Comparison of ENCODE assay signal across 23 cellular contexts in genomic region chr1:23480187-23481025, GRCh38. TPM values are rescaled to one million over a fixed set of nuclear protein-coding genes. Genes with fewer than 3 reads are reported as not detected.
DNase-seq lines count a peak whose midpoint lies in the region; ATAC-seq and TF ChIP-seq lines count a peak whose summit lies in the region.
"Had no signal": no experiment of that assay in that cellular context is flagged by ENCODE, and none has a peak within 500 bp of the region (broad histone marks: within the 10 kb centered on the region; RNA-seq: fewer than 3 reads in every experiment).

No MANE protein-coding gene starts in this region.

- H3K9me3 ChIP-seq in breast epithelium = no peaks in the 10 kb centered on the region
- H3K9me3 ChIP-seq in liver (ENCODE audit: control insufficient read depth in 4 of 4, low read length in 3 of 4) = no peaks in the 10 kb centered on the region
- no peaks in the 10 kb centered on the region for H3K9me3 ChIP-seq in thyroid gland
- H3K9me3 ChIP-seq in T-helper 17 cell (ENCODE audit: control insufficient read depth, low read length, poor library complexity, severe bottlenecking) = no peaks in the 10 kb centered on the region

- no peaks in the 10 kb centered on the region for H3K27me3 ChIP-seq in breast epithelium
- no peaks in the 10 kb centered on the region for H3K27me3 ChIP-seq in liver (ENCODE audit: control insufficient read depth in 4 of 4, insufficient read depth in 4 of 4, low read length in 3 of 4)
- no peaks in the 10 kb centered on the region for H3K27me3 ChIP-seq in thyroid gland
- H3K27me3 ChIP-seq: brain microvascular endothelial cell had no signal

- no peak for TF ChIP-seq CTCF in MCF 10A (IDR thresholded peaks at IDR 0.05; ENCODE audit: unreplicated experiment)
- no peak for TF ChIP-seq CTCF in breast epithelium (IDR thresholded peaks at IDR 0.05)
- TF ChIP-seq CTCF in WTC11 (IDR thresholded peaks at IDR 0.05) = no peak
- TF ChIP-seq CTCF in liver (IDR thresholded peaks at IDR 0.05; ENCODE audit: low read depth, low read length, missing input control) = no peak
- no peak for TF ChIP-seq CTCF in thyroid gland (IDR thresholded peaks at IDR 0.05)

- H3K4me1 ChIP-seq in breast epithelium (peaks cover 0 to 5% of the 10 kb centered on the region in 2 donors), liver (ENCODE audit: control insufficient read depth in 4 of 4, insufficient read depth in 4 of 4, low read length in 3 of 4) (peaks cover 9 to 64% (median 41%) of the 10 kb centered on the region in 4 donors), thyroid gland (peaks cover 31 to 54% of the 10 kb centered on the region in 2 donors)
- H3K4me1 ChIP-seq: parathyroid adenoma had no signal

- H3K4me3 ChIP-seq in breast epithelium (no peak overlapping the region), liver (ENCODE audit: low read depth in 1 of 3, low read length in 3 of 3) (no peak overlapping the region), thyroid gland (replicated peaks in 1 of 3) (no peak overlapping the region)

- no peak for ATAC-seq in WTC11
- no peak for ATAC-seq in T-helper 17 cell
- ATAC-seq in HG02973 (IDR thresholded peaks at IDR 0.05; ENCODE audit: unreplicated experiment) = no peak
- ATAC-seq: activated CD8-positive, alpha-beta T cell treated with anti-CD3 and anti-CD28 coated beads, Interleukin-2, amount 10 ng/mL, durations not matched to agents 7 days and 5 days had no signal

- H3K4me3 Mint-ChIP-seq in MCF 10A (ENCODE audit: unreplicated experiment) (no peak overlapping the region), WTC11 (no peak overlapping the region), T-helper 17 cell (no peak overlapping the region)
- H3K4me3 Mint-ChIP-seq: activated B cell treated with CpG ODN at 0.5 μM for 24 hours; activated CD8-positive, alpha-beta T cell treated with anti-CD3 and anti-CD28 coated beads, Interleukin-2, amount 10 ng/mL, durations not matched to agents 7 days and 5 days; activated naive CD4-positive, alpha-beta T cell treated with anti-CD3 and anti-CD28 coated beads, Interleukin-2, amount 50 U/mL, for 24 hours; T-helper 1 cell treated with Interleukin-12 subunit alpha and Interleukin-12 subunit beta and Interleukin-4 antibody, amounts not matched to agents 30 μg/mL and 1 μg/mL, for 36 hours had no signal

- H3K27ac Mint-ChIP-seq in MCF 10A (ENCODE audit: low read depth, unreplicated experiment) = no peak overlapping the region
- H3K27ac Mint-ChIP-seq in WTC11 = peak overlapping the region; percentile 10; the same call in 1 of the 2 replicates
- H3K27ac Mint-ChIP-seq in T-helper 17 cell = no peak overlapping the region
- H3K27ac Mint-ChIP-seq: activated B cell treated with CpG ODN at 0.5 μM for 24 hours; activated CD8-positive, alpha-beta T cell treated with anti-CD3 and anti-CD28 coated beads, Interleukin-2, amount 10 ng/mL, durations not matched to agents 7 days and 5 days; activated naive CD4-positive, alpha-beta T cell treated with anti-CD3 and anti-CD28 coated beads, Interleukin-2, amount 50 U/mL, for 24 hours; T-helper 1 cell treated with Interleukin-12 subunit alpha and Interleukin-12 subunit beta and Interleukin-4 antibody, amounts not matched to agents 30 μg/mL and 1 μg/mL, for 36 hours had no signal

- H3K36me3 Mint-ChIP-seq in MCF 10A (ENCODE audit: insufficient read depth, unreplicated experiment) (no peaks in the 10 kb centered on the region), WTC11 (no peaks in the 10 kb centered on the region), T-helper 17 cell (ENCODE audit: low read depth) (peaks cover 6% of the 10 kb centered on the region)
- H3K36me3 Mint-ChIP-seq: activated naive CD4-positive, alpha-beta T cell treated with anti-CD3 and anti-CD28 coated beads, Interleukin-2, amount 50 U/mL, for 24 hours had no signal

- POLR2A ChIA-PET in MCF 10A (lab: Yijun Ruan, JAX) (interaction anchor here (1.0 to 1.3 kb wide), 2 partner anchors 30 to 140 kb away, joined by 3 to 4 read pairs; no protein-coding TSS in a partner anchor), WTC11 (lab: Charles Lee) (interaction anchor here (0.6 kb wide), 1 partner anchor 532 kb away, joined by 5 read pairs; no protein-coding TSS in a partner anchor)

- CTCF ChIA-PET in MCF 10A (lab: Yijun Ruan, JAX) (interaction anchor here (0.8 to 1.0 kb wide), 2 partner anchors 60 to 108 kb away, joined by 4 read pairs; no protein-coding TSS in a partner anchor), WTC11 (lab: Charles Lee) (interaction anchor here (1.3 to 7.3 kb wide), 2 partner anchors 16 to 17 kb away, joined by 4 to 146 read pairs; no protein-coding TSS in a partner anchor)

- TF ChIP-seq POLR2A in breast epithelium (IDR thresholded peaks at IDR 0.05) (no peak), thyroid gland (IDR thresholded peaks at IDR 0.05) (no peak)

- TSS peak; percentile 8 for BruUV-seq in MCF 10A (replicated peaks; lab: Mats Ljungman, UMichigan)

- intact Hi-C loops in MCF 10A (cut with micrococcal nuclease) = no loop called here
- intact Hi-C loops in breast epithelium (cut with DNase I; ENCODE audit: low total_unique reads) = no loop called here
- intact Hi-C loops in thyroid gland (cut with DNase I) = no loop called here

- H3K27ac ChIP-seq in breast epithelium (peak overlapping the region in 1 of 2 donors; percentile 75), liver (ENCODE audit: low read depth in 1 of 2, low read length in 2 of 2) (peak overlapping the region; percentile 3 to 40), thyroid gland (peak overlapping the region in 2 of 3 donors; percentile 79 to 85)
- H3K27ac ChIP-seq: brain microvascular endothelial cell, epithelial cell of prostate had no signal

- DNase-seq in MCF 10A (ENCODE audit: unreplicated experiment) = no peak
- DNase-seq in breast epithelium (ENCODE audit: low spot score in 2 of 2) = no peak
- no peak for DNase-seq in WTC11 (ENCODE audit: low spot score)
- DNase-seq in thyroid gland = no peak
- no peak for DNase-seq in NCI-H524 (lab: John Stamatoyannopoulos, UW)
- DNase-seq in T-helper 17 cell = no peak
- DNase-seq: 8988T; activated B cell treated with CpG ODN at 0.5 μM for 24 hours; activated CD8-positive, alpha-beta T cell treated with anti-CD3 and anti-CD28 coated beads, Interleukin-2, amount 10 ng/mL, durations not matched to agents 7 days and 5 days; activated T-cell treated with anti-CD3 and anti-CD28 coated beads, Interleukin-2, amount 50 U/mL, for 48 hours; brain microvascular endothelial cell; dermis blood vessel endothelial cell; DMS79; NCI-H2029 treated with DMSO at 0.1 percent for 48 hours; NCI-H446 treated with DMSO at 0.1 percent for 48 hours; small intestine; stimulated activated CD4-positive, alpha-beta T cell treated with anti-CD3 and anti-CD28 coated beads, Interleukin-4, amount 100 ng/mL, for 1 hour had no signal

- WGBS in liver = 92% methylated on average over 4 of the region's 4 CpGs
- WGBS in thyroid gland, 2 donors = 86 to 88% methylated on average over 4 of the region's 4 CpGs

- H3K9me3 Mint-ChIP-seq in MCF 10A (ENCODE audit: unreplicated experiment) = no peaks in the 10 kb centered on the region
- H3K9me3 Mint-ChIP-seq in WTC11 = no peaks in the 10 kb centered on the region
- H3K9me3 Mint-ChIP-seq: activated B cell treated with CpG ODN at 0.5 μM for 24 hours; activated naive CD4-positive, alpha-beta T cell treated with anti-CD3 and anti-CD28 coated beads, Interleukin-2, amount 50 U/mL, for 24 hours; T-helper 1 cell treated with Interleukin-12 subunit alpha and Interleukin-12 subunit beta and Interleukin-4 antibody, amounts not matched to agents 30 μg/mL and 1 μg/mL, for 36 hours had no signal

- H3K4me1 Mint-ChIP-seq in MCF 10A (ENCODE audit: insufficient read depth, unreplicated experiment) (peaks cover 40% of the 10 kb centered on the region), WTC11 (peaks cover 47% of the 10 kb centered on the region), T-helper 17 cell (peaks cover 17% of the 10 kb centered on the region)

- TF ChIP-seq RAD21 in liver (IDR thresholded peaks at IDR 0.05) = no peak

- H3K36me3 ChIP-seq in breast epithelium = no peaks in the 10 kb centered on the region
- H3K36me3 ChIP-seq in liver (ENCODE audit: control insufficient read depth in 4 of 4, insufficient read depth in 3 of 4, low read depth in 1 of 4, low read length in 3 of 4) = no peaks in the 10 kb centered on the region
- no peaks in the 10 kb centered on the region for H3K36me3 ChIP-seq in thyroid gland
- H3K36me3 ChIP-seq: brain microvascular endothelial cell had no signal

- H3K9ac ChIP-seq in liver (ENCODE audit: low read depth in 1 of 2, low read length in 2 of 2) = no peak overlapping the region
- H3K9ac ChIP-seq: parathyroid adenoma had no signal

- no peaks in the 10 kb centered on the region for H3K27me3 Mint-ChIP-seq in MCF 10A (ENCODE audit: insufficient read depth, unreplicated experiment)
- H3K27me3 Mint-ChIP-seq in WTC11 (ENCODE audit: low read depth) = peaks cover 5% of the 10 kb centered on the region
- H3K27me3 Mint-ChIP-seq in T-helper 17 cell = peaks cover 32% of the 10 kb centered on the region

TF ChIP-seq in WTC11, 78 proteins besides CTCF, POLR2A, EP300 and RAD21 (continues in another document):
- no peak for TF ChIP-seq NFYB (CRISPR knock-in tag; conservative IDR thresholded peaks at IDR 0.05; ENCODE audit: low read depth)
- no peak for TF ChIP-seq CREM (CRISPR knock-in tag; IDR thresholded peaks at IDR 0.05)
- TF ChIP-seq ZNF121 (CRISPR knock-in tag; IDR thresholded peaks at IDR 0.05) = no peak
- TF ChIP-seq SMAD4 (CRISPR knock-in tag; IDR thresholded peaks at IDR 0.05) = no peak

TF ChIP-seq in liver, 16 proteins besides CTCF, POLR2A, EP300 and RAD21 (continues in another document):
- no peak for TF ChIP-seq HNF4A (conservative IDR thresholded peaks at IDR 0.05)
- TF ChIP-seq EGR1 (IDR thresholded peaks at IDR 0.05; ENCODE audit: low read depth in 2 of 2) = no peak
- TF ChIP-seq RXRA (IDR thresholded peaks at IDR 0.05) = no peak
- TF ChIP-seq YY1 (IDR thresholded peaks at IDR 0.05) = no peak
- TF ChIP-seq NR2F2 (IDR thresholded peaks at IDR 0.05) = no peak

RNA-seq across cellular contexts. Expression of gene ASAP3, which starts 3.6 kb away (rescaled TPM):
- total RNA-seq in MCF 10A (2022) (11.1 and 11.2 TPM in 2 replicates), breast epithelium (10 to 100 TPM; 47.7 to 61.6 (median 54.9) TPM), WTC11 (2021) (64.5 to 71.2 TPM (median 70.3 TPM) in 3 replicates), liver (10 to 100 TPM; 20.9 to 25.9 TPM), thyroid gland (10 to 100 TPM; 69.3 to 75.7 (median 73.6) TPM), T-helper 17 cell (1 to 10 TPM; 1.5 to 6.4 TPM)
- 10 to 100 TPM in 1 of 2 donors, 1 to 10 TPM in 1; 8.3 to 12.5 TPM for polyA plus RNA-seq in liver

RNA-seq across cellular contexts. Expression of gene E2F2, which starts 50.6 kb away (rescaled TPM):
- total RNA-seq in MCF 10A (2022) (0.32 and 0.89 TPM in 2 replicates), breast epithelium (under 1 TPM; under 0.01 to 0.73 (median 0.33) TPM), WTC11 (2021) (4.9 to 5.6 TPM (median 5.4 TPM) in 3 replicates), liver (10 to 100 TPM in 1 of 2 donors, under 1 TPM in 1; 0.08 to 79.9 TPM), thyroid gland (under 1 TPM in 3 of 4 donors, not detected in 1; 0.10 to 0.27 (median 0.17) TPM), T-helper 17 cell (1 to 10 TPM; 5.4 TPM)
- under 1 TPM; 0.36 to 0.53 TPM for polyA plus RNA-seq in liver

RNA-seq across cellular contexts. Expression of gene TCEA3, which starts 55.9 kb away (rescaled TPM):
- total RNA-seq in MCF 10A (2022) (0.49 and 1.5 TPM in 2 replicates), breast epithelium (10 to 100 TPM in 2 of 3 donors, 1 to 10 TPM in 1; 8.5 to 38.0 (median 31.2) TPM), WTC11 (2021) (0.37 to 0.89 TPM (median 0.73 TPM) in 3 replicates), liver (10 to 100 TPM; 29.6 to 49.3 TPM), thyroid gland (10 to 100 TPM; 26.8 to 50.4 (median 48.0) TPM), T-helper 17 cell (10 to 100 TPM; 12.3 to 13.5 TPM)
- 100 to 1,000 TPM in 1 of 2 donors, 10 to 100 TPM in 1; 45.8 to 142 TPM for polyA plus RNA-seq in liver
- total RNA-seq: activated B cell treated with CpG ODN at 0.5 μM for 24 hours had no signal
